Comparison of ENCODE assay signal across 32 cellular contexts in the genomic region with DNA sequence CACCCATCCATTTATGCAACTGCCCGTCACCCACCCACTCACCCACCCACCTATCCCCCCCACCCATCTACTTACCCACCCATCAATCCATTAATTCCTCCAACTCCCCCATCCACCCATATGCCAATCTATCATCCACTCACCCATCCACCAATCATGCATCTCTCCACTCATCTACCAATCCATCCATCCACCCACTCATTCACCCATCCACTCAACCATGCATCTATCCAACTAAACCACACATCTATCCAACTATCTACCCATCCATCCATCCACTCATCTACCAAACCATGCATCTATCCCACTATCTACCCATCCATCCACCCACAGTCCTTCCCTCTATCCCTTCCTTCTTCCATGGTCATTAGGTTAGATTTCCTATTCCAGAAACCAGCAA. TPM values are rescaled to one million over a fixed set of nuclear protein-coding genes. Genes with fewer than 3 reads are reported as not detected.
"Had no signal": no experiment of that assay in that cellular context is flagged by ENCODE, and none has a peak within 500 bp of the region (broad histone marks: within the 10 kb centered on the region; RNA-seq: fewer than 3 reads in every experiment).

No MANE protein-coding gene starts in this region.

- H3K36me3 ChIP-seq: brain microvascular endothelial cell, esophagus muscularis mucosa, gastrocnemius medialis, heart left ventricle, WERI-Rb-1 had no signal

- H3K4me1 ChIP-seq: foreskin keratinocyte had no signal

- FAIRE-seq: astrocyte had no signal

- H3K27ac Mint-ChIP-seq: activated B cell treated with CpG ODN at 0.5 μM for 24 hours; activated CD4-positive, alpha-beta memory T cell treated with anti-CD3 and anti-CD28 coated beads for 36 hours; activated naive CD4-positive, alpha-beta T cell treated with anti-CD3 and anti-CD28 coated beads, Interleukin-2, amount 10 ng/mL, durations not matched to agents 7 days and 5 days; activated naive CD4-positive, alpha-beta T cell treated with anti-CD3 and anti-CD28 coated beads, Interleukin-2, amount 50 U/mL, for 72 hours; activated naive CD8-positive, alpha-beta T cell treated with anti-CD3 and anti-CD28 coated beads, Interleukin-2, amount 10 ng/mL, durations not matched to agents 7 days and 5 days; activated T-cell treated with anti-CD3 and anti-CD28 coated beads, Interleukin-2, amount 50 U/mL, for 24 hours; activated T-cell treated with anti-CD3 and anti-CD28 coated beads, Interleukin-2, amount 50 U/mL, for 72 hours; dendritic cell treated with granulocyte-macrophage colony-stimulating factor and Interleukin-4, amounts not matched to agents 40 ng/mL and 50 ng/mL, for 4 days; endodermal cell; T-helper 1 cell treated with Interleukin-12 subunit alpha and Interleukin-12 subunit beta and Interleukin-4 antibody, amounts not matched to agents 30 μg/mL and 1 μg/mL, for 36 hours; T-helper 2 cell treated with Interferon-gamma antibody and Interleukin-4, amounts not matched to agents 5 μg/mL and 100 μg/mL, for 36 hours had no signal

- H3K4me3 Mint-ChIP-seq: activated CD4-positive, alpha-beta memory T cell treated with anti-CD3 and anti-CD28 coated beads for 36 hours; activated naive CD4-positive, alpha-beta T cell treated with anti-CD3 and anti-CD28 coated beads, Interleukin-2, amount 10 ng/mL, durations not matched to agents 7 days and 5 days; activated naive CD8-positive, alpha-beta T cell treated with anti-CD3 and anti-CD28 coated beads, Interleukin-2, amount 10 ng/mL, durations not matched to agents 7 days and 5 days; activated T-cell treated with anti-CD3 and anti-CD28 coated beads, Interleukin-2, amount 50 U/mL, for 24 hours; central memory CD8-positive, alpha-beta T cell; dendritic cell treated with granulocyte-macrophage colony-stimulating factor and Interleukin-4, amounts not matched to agents 40 ng/mL and 50 ng/mL, for 4 days; endodermal cell; T-helper 1 cell treated with Interleukin-12 subunit alpha and Interleukin-12 subunit beta and Interleukin-4 antibody, amounts not matched to agents 30 μg/mL and 1 μg/mL, for 36 hours; T-helper 2 cell treated with Interferon-gamma antibody and Interleukin-4, amounts not matched to agents 5 μg/mL and 100 μg/mL, for 36 hours had no signal

- H3K4me3 ChIP-seq: coronary artery, dorsolateral prefrontal cortex, esophagus muscularis mucosa, gastrocnemius medialis, heart left ventricle had no signal

- H3K27ac ChIP-seq: brain microvascular endothelial cell, coronary artery, dorsolateral prefrontal cortex, esophagus muscularis mucosa, foreskin keratinocyte, gastrocnemius medialis, heart left ventricle, WERI-Rb-1 had no signal

- H3K36me3 Mint-ChIP-seq: activated CD4-positive, alpha-beta memory T cell treated with anti-CD3 and anti-CD28 coated beads for 36 hours; activated naive CD4-positive, alpha-beta T cell treated with anti-CD3 and anti-CD28 coated beads, Interleukin-2, amount 10 ng/mL, durations not matched to agents 7 days and 5 days; activated naive CD4-positive, alpha-beta T cell treated with anti-CD3 and anti-CD28 coated beads, Interleukin-2, amount 50 U/mL, for 72 hours; activated naive CD8-positive, alpha-beta T cell treated with anti-CD3 and anti-CD28 coated beads, Interleukin-2, amount 10 ng/mL, durations not matched to agents 7 days and 5 days had no signal

- ATAC-seq: activated naive CD4-positive, alpha-beta T cell treated with anti-CD3 and anti-CD28 coated beads, Interleukin-2, amount 50 U/mL, for 72 hours; foreskin keratinocyte; gastrocnemius medialis; heart left ventricle had no signal

- H3K9me3 ChIP-seq: esophagus muscularis mucosa, gastrocnemius medialis, heart left ventricle had no signal

- DNase-seq: activated B cell treated with CpG ODN at 0.5 μM for 24 hours; activated CD4-positive, alpha-beta memory T cell treated with anti-CD3 and anti-CD28 coated beads for 36 hours; activated CD4-positive, alpha-beta T cell treated with anti-CD3 and anti-CD28 coated beads for 48 hours; activated CD8-positive, alpha-beta memory T cell treated with anti-CD3 and anti-CD28 coated beads, Interleukin-2, amount 50 U/mL, for 48 hours; activated gamma-delta T cell; activated naive CD4-positive, alpha-beta T cell; activated naive CD4-positive, alpha-beta T cell treated with anti-CD3 and anti-CD28 coated beads, Interleukin-2, amount 10 ng/mL, durations not matched to agents 7 days and 5 days; activated naive CD8-positive, alpha-beta T cell treated with anti-CD3 and anti-CD28 coated beads, Interleukin-2, amount 10 ng/mL, durations not matched to agents 7 days and 5 days; activated T-cell treated with anti-CD3 and anti-CD28 coated beads for 4 hours; activated T-cell treated with anti-CD3 and anti-CD28 coated beads, Interleukin-2, amount 50 U/mL, for 24 hours; activated T-cell treated with anti-CD3 and anti-CD28 coated beads, Interleukin-2, amount 50 U/mL, for 72 hours; brain microvascular endothelial cell; effector memory CD4-positive, alpha-beta T cell; endodermal cell; erythroblast; foreskin keratinocyte; gastrocnemius medialis; glutamatergic neuron; heart left ventricle; T1000; WERI-Rb-1 had no signal

- H3K9me3 Mint-ChIP-seq: activated B cell treated with CpG ODN at 0.5 μM for 24 hours; activated CD4-positive, alpha-beta memory T cell treated with anti-CD3 and anti-CD28 coated beads for 36 hours; activated naive CD4-positive, alpha-beta T cell treated with anti-CD3 and anti-CD28 coated beads, Interleukin-2, amount 10 ng/mL, durations not matched to agents 7 days and 5 days; activated naive CD4-positive, alpha-beta T cell treated with anti-CD3 and anti-CD28 coated beads, Interleukin-2, amount 50 U/mL, for 72 hours; activated naive CD8-positive, alpha-beta T cell treated with anti-CD3 and anti-CD28 coated beads, Interleukin-2, amount 10 ng/mL, durations not matched to agents 7 days and 5 days; activated T-cell treated with anti-CD3 and anti-CD28 coated beads, Interleukin-2, amount 50 U/mL, for 24 hours; activated T-cell treated with anti-CD3 and anti-CD28 coated beads, Interleukin-2, amount 50 U/mL, for 72 hours; central memory CD8-positive, alpha-beta T cell; dendritic cell treated with granulocyte-macrophage colony-stimulating factor and Interleukin-4, amounts not matched to agents 40 ng/mL and 50 ng/mL, for 4 days; endodermal cell; T-helper 1 cell treated with Interleukin-12 subunit alpha and Interleukin-12 subunit beta and Interleukin-4 antibody, amounts not matched to agents 30 μg/mL and 1 μg/mL, for 36 hours; T-helper 2 cell treated with Interferon-gamma antibody and Interleukin-4, amounts not matched to agents 5 μg/mL and 100 μg/mL, for 36 hours had no signal

RNA-seq across cellular contexts. Expression of gene ARHGAP40, which starts 43.0 kb away (rescaled TPM):
- total RNA-seq: activated B cell treated with CpG ODN at 0.5 μM for 24 hours; activated CD4-positive, alpha-beta memory T cell treated with anti-CD3 and anti-CD28 coated beads for 36 hours; activated naive CD4-positive, alpha-beta T cell treated with anti-CD3 and anti-CD28 coated beads, Interleukin-2, amount 50 U/mL, for 72 hours; activated naive CD8-positive, alpha-beta T cell treated with anti-CD3 and anti-CD28 coated beads, Interleukin-2, amount 10 ng/mL, durations not matched to agents 7 days and 5 days; activated T-cell treated with anti-CD3 and anti-CD28 coated beads, Interleukin-2, amount 50 U/mL, for 72 hours; cardiac septum; cerebellum; gastrocnemius medialis; heart left ventricle had no signal
